Comparison of ENCODE assay signal across 9 cellular contexts in the genomic region with DNA sequence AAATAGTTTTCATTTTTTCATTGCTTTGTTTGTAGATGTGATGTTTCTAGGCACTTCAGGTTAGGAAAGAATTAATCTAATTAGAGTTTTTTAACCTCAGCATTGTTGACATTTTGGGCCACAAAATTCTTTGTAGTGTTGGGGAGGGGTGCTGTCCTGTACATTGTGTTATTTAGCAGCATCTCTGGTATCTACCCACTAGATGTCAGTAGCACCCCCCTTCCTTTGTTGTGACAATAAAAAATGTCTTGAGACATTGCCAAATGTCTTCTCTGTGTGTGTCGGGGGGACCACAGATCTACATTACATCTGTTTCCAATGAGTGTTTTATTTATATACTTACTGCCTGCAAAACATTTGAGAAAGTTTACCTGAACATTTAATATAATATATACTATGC. TPM values are rescaled to one million over a fixed set of nuclear protein-coding genes. Genes with fewer than 3 reads are reported as not detected.
DNase-seq lines count a peak whose midpoint lies in the region; ATAC-seq, FAIRE-seq and TF ChIP-seq lines count a peak whose summit lies in the region.
"Had no signal": no experiment of that assay in that cellular context is flagged by ENCODE, and none has a peak within 500 bp of the region (broad histone marks: within the 10 kb centered on the region; RNA-seq: fewer than 3 reads in every experiment).

No MANE protein-coding gene starts in this region.

- no peaks in the 10 kb centered on the region for H3K4me1 Mint-ChIP-seq in activated T-cell treated with anti-CD3 and anti-CD28 coated beads, Interleukin-2, amount 50 U/mL, for 4 hours (ENCODE audit: low read depth)
- H3K4me1 Mint-ChIP-seq: activated T-helper 17 cell treated with anti-CD3 and anti-CD28 coated beads, Interleukin-2, amount 50 U/mL, for 72 hours had no signal

- H3K4me3 ChIP-seq in A549 (no peak overlapping the region), fibroblast of villous mesenchyme (ENCODE audit: low read depth, low read length) (no peak overlapping the region), neuronal stem cell (ENCODE audit: low read length in 2 of 2) (no peak overlapping the region)

- no peaks in the 10 kb centered on the region for H3K9me3 ChIP-seq in A549
- H3K9me3 ChIP-seq in neuronal stem cell (replicated peaks in 1 of 2; ENCODE audit: control insufficient read depth in 2 of 2, insufficient read depth in 1 of 2, low read depth in 1 of 2, low read length in 2 of 2), result no peaks in the 10 kb centered on the region

- H3K4me2 ChIP-seq in A549 (no peak overlapping the region), neuronal stem cell (ENCODE audit: insufficient read depth, low read length, poor library complexity, severe bottlenecking) (no peak overlapping the region)

- H2BK15ac ChIP-seq in neuronal stem cell (ENCODE audit: low read length), result no peak overlapping the region

- no peaks in the 10 kb centered on the region for H3K36me3 Mint-ChIP-seq in activated T-cell treated with anti-CD3 and anti-CD28 coated beads, Interleukin-2, amount 50 U/mL, for 4 hours (ENCODE audit: insufficient read depth)

- no peak overlapping the region for H3K4ac ChIP-seq in neuronal stem cell (ENCODE audit: low read length)

- H2AK5ac ChIP-seq in neuronal stem cell (ENCODE audit: low read depth, low read length), result no peak overlapping the region

- no peak overlapping the region for H4K91ac ChIP-seq in neuronal stem cell (ENCODE audit: low read depth, low read length, poor library complexity)

- H3K9ac ChIP-seq in neuronal stem cell (ENCODE audit: low read depth, low read length, poor library complexity), result no peak overlapping the region

- no peak overlapping the region for H3K23ac ChIP-seq in neuronal stem cell (ENCODE audit: low read depth, low read length, poor library complexity)

- in situ Hi-C loops in GM13977 (cut with MboI; ENCODE audit: low pct_unique_long_range_greater_than_20kb, low sequenced_read_pairs, unreplicated experiment), result no loop called here

- TF ChIP-seq EP300 in A549 (IDR thresholded peaks at IDR 0.05), result no peak

- H3K9me3 Mint-ChIP-seq in activated T-cell treated with anti-CD3 and anti-CD28 coated beads, Interleukin-2, amount 50 U/mL, for 4 hours, result no peaks in the 10 kb centered on the region
- H3K9me3 Mint-ChIP-seq: activated T-helper 17 cell treated with anti-CD3 and anti-CD28 coated beads, Interleukin-2, amount 50 U/mL, for 72 hours had no signal

- CTCF ChIA-PET in A549 (lab: Yijun Ruan, JAX), result interaction anchor here (0.7 to 1.4 kb wide), 2 partner anchors 64 to 79 kb away, joined by 3 read pairs; no protein-coding TSS in a partner anchor

- H2BK5ac ChIP-seq in neuronal stem cell (ENCODE audit: low read length), result no peak overlapping the region

- TF ChIP-seq RAD21 in A549 (conservative IDR thresholded peaks at IDR 0.05 in 1 of 2, IDR thresholded peaks at IDR 0.05 in 1 of 2), result peak; percentile 52 to 54; a peak in 4 of 5 replicates

- 65% methylated on average over 1 of the region's 1 CpG for WGBS in A549 (ENCODE audit: missing lambda C conversion rate)
- no CpG with 5 or more reads among the region's 1 CpG for WGBS in neuronal stem cell (ENCODE audit: extremely low coverage in 2 of 2, insufficient read length in 2 of 2, insufficient replicate concordance in 1 of 2), 2 donors

- peak; percentile 42 for TF ChIP-seq CTCF in A549 (IDR thresholded peaks at IDR 0.05)
- TF ChIP-seq CTCF in GM13977 (IDR thresholded peaks at IDR 0.05; ENCODE audit: extremely low read depth, insufficient read depth, missing control alignments), result peak; percentile 36
- TF ChIP-seq CTCF in fibroblast of villous mesenchyme (IDR thresholded peaks at IDR 0.05; ENCODE audit: insufficient read depth, low read depth, low read length), result peak; percentile 21

- POLR2A ChIA-PET in A549 (lab: Yijun Ruan, JAX), result no interaction called here

- H3K4me1 ChIP-seq in A549 (peaks cover 28% of the 10 kb centered on the region), neuronal stem cell (ENCODE audit: control insufficient read depth in 2 of 2, insufficient read depth in 1 of 2, low read depth in 1 of 2, low read length in 2 of 2) (no peaks in the 10 kb centered on the region)

- no peak overlapping the region for H2BK12ac ChIP-seq in neuronal stem cell (ENCODE audit: low read length)

- H3K27me3 Mint-ChIP-seq in activated T-cell treated with anti-CD3 and anti-CD28 coated beads, Interleukin-2, amount 50 U/mL, for 4 hours (ENCODE audit: low read depth), result peaks cover 2% of the 10 kb centered on the region

- no peak overlapping the region for H3K4me3 Mint-ChIP-seq in activated T-cell treated with anti-CD3 and anti-CD28 coated beads, Interleukin-2, amount 50 U/mL, for 4 hours
- H3K4me3 Mint-ChIP-seq: activated T-helper 17 cell treated with anti-CD3 and anti-CD28 coated beads, Interleukin-2, amount 50 U/mL, for 72 hours had no signal

- H4K8ac ChIP-seq in neuronal stem cell (ENCODE audit: low read depth, low read length), result no peak overlapping the region

- TF ChIP-seq POLR2A in A549 (IDR thresholded peaks at IDR 0.05; ENCODE audit: low read length), result no peak

- H3K27me3 ChIP-seq in neuronal stem cell (ENCODE audit: control insufficient read depth in 3 of 3, insufficient read depth in 3 of 3, low read depth in 1 of 3, low read length in 3 of 3), result no peaks in the 10 kb centered on the region

- no peak overlapping the region for H2AFZ ChIP-seq in neuronal stem cell (ENCODE audit: low read length)

- H2BK120ac ChIP-seq in neuronal stem cell (ENCODE audit: low read depth, low read length), result no peak overlapping the region

- peak in 1 of 2 experiments; percentile 63; a peak in 2 of 6 replicates for ATAC-seq in A549
- ATAC-seq in activated T-cell treated with anti-CD3 and anti-CD28 coated beads, Interleukin-2, amount 50 U/mL, for 4 hours, result no peak
- ATAC-seq: activated T-helper 17 cell treated with anti-CD3 and anti-CD28 coated beads, Interleukin-2, amount 50 U/mL, for 72 hours had no signal

- H3K14ac ChIP-seq in neuronal stem cell (ENCODE audit: low read length), result no peak overlapping the region

- H3K36me3 ChIP-seq in neuronal stem cell (replicated peaks in 1 of 2; ENCODE audit: control insufficient read depth in 2 of 2, insufficient read depth in 2 of 2, low read length in 2 of 2), result no peaks in the 10 kb centered on the region

- H3K27ac ChIP-seq in A549 (no peak overlapping the region), neuronal stem cell (replicated peaks; ENCODE audit: low read length) (no peak overlapping the region)

- no peaks in the 10 kb centered on the region for H3K79me1 ChIP-seq in neuronal stem cell (ENCODE audit: low read depth, low read length)

- DNase-seq in A549 (ENCODE audit: low read depth in 1 of 2, low spot score in 1 of 2) (peak in 1 of 2 experiments; percentile 39), GM13977 (ENCODE audit: low spot score) (peak; percentile 11), OCI-M1 (lab: John Stamatoyannopoulos, UW) (peak; percentile 82), fibroblast of villous mesenchyme (ENCODE audit: low read depth) (peak; percentile 1), germinal center (ENCODE audit: low spot score) (no peak), neuronal stem cell (ENCODE audit: low spot score) (no peak), LoVo (ENCODE audit: low spot score) (no peak)
- no peak for DNase-seq in activated T-cell treated with anti-CD3 and anti-CD28 coated beads, Interleukin-2, amount 50 U/mL, for 4 hours

- H3K18ac ChIP-seq in neuronal stem cell (ENCODE audit: low read length), result no peak overlapping the region

- no peak for FAIRE-seq in A549 (lab: Jason Lieb, UNC)

TF ChIP-seq in A549, 52 proteins besides CTCF, POLR2A, EP300 and RAD21:
- TF ChIP-seq POLR2AphosphoS2 (conservative IDR thresholded peaks at IDR 0.05; ENCODE audit: low read length) (no peak), SMC3 (IDR thresholded peaks at IDR 0.05) (peak; percentile 40; the same call in 1 of the 3 replicates)

RNA-seq across cellular contexts. Expression of a gene that starts 45.6 kb away (rescaled TPM):
- polyA plus RNA-seq in A549 (2011; rRNA removed) (28.3 and 30.8 TPM in 2 replicates), A549 (2017; fragmentation: RNase III; extraction: RNeasy Plus Mini Kit Qiagen cat#74134 plus additional on column Dnase treatment) (10.6 to 14.4 TPM (median 11.3 TPM) in 3 replicates)
- 7.0 and 10.0 TPM in 2 replicates for polyA plus RNA-seq in A549 (2012; cell fraction: cytosol; rRNA removed)
- polyA plus RNA-seq in A549 (2012; cell fraction: nucleus; rRNA removed), result 10.9 and 13.5 TPM in 2 replicates
- polyA minus RNA-seq in A549 (2011; rRNA and poly(A)+ RNA removed), result 52.4 and 58.6 TPM in 2 replicates
- total RNA-seq in fibroblast of villous mesenchyme, result under 0.01 TPM in 2 replicates
- 4.1 TPM for polyA plus RNA-seq in neuronal stem cell (2013, experiment 1 of 2)
- polyA plus RNA-seq in neuronal stem cell (2013, experiment 2 of 2), result 4.5 TPM
- not detected for total RNA-seq in activated T-cell treated with anti-CD3 and anti-CD28 coated beads, Interleukin-2, amount 50 U/mL, for 4 hours
- total RNA-seq: activated T-helper 17 cell treated with anti-CD3 and anti-CD28 coated beads, Interleukin-2, amount 50 U/mL, for 72 hours had no signal

Comparison
In these comparisons a context has a peak if more than half of its experiments do, and no peak if none do; other contexts are left out.
1. DNase-seq: peak in GM13977 (single experiment), OCI-M1 (single experiment) and fibroblast of villous mesenchyme (single experiment); none in germinal center (single experiment), neuronal stem cell (single experiment), LoVo (single experiment) and activated T-cell treated with anti-CD3 and anti-CD28 coated beads, Interleukin-2, amount 50 U/mL, for 4 hours (single experiment).
2. Peak in every context shown above with its lines, with median percentiles within 50 percentile points of each other: CTCF ChIP-seq.